Comparison of ENCODE assay signal across 17 cellular contexts in genomic region chr1:16061255-16061654, GRCh38. TPM values are rescaled to one million over a fixed set of nuclear protein-coding genes. Genes with fewer than 3 reads are reported as not detected.
"Had no signal": no experiment of that assay in that cellular context is flagged by ENCODE, and none has a peak within 500 bp of the region (broad histone marks: within the 10 kb centered on the region; RNA-seq: fewer than 3 reads in every experiment).

No MANE protein-coding gene starts in this region.

- ATAC-seq: activated CD4-positive, CD25-positive, alpha-beta regulatory T cell treated with anti-CD3 and anti-CD28 coated beads, Interleukin-2, amount 50 U/mL, for 24 hours; activated CD8-positive, alpha-beta T cell treated with anti-CD3 and anti-CD28 coated beads for 36 hours; K562; SK-N-SH treated with all-trans-retinoic acid at 6 μM for 48 hours had no signal

- DNase-seq: activated CD4-positive, alpha-beta T cell treated with anti-CD3 and anti-CD28 coated beads for 4 hours; activated CD8-positive, alpha-beta memory T cell treated with anti-CD3 and anti-CD28 coated beads, Interleukin-2, amount 50 U/mL, for 4 hours; activated CD8-positive, alpha-beta T cell treated with anti-CD3 and anti-CD28 coated beads for 36 hours; activated effector memory CD4-positive, alpha-beta T cell treated with Interleukin-2 at 50 U/mL for 16 hours; activated naive CD4-positive, alpha-beta T cell; activated T-cell treated with anti-CD3 and anti-CD28 coated beads, Interleukin-2, amount 50 U/mL, for 1 hour; aorta; Kasumi-1; NCI-H146; NCI-H187 treated with DMSO at 0.1 percent for 48 hours; NCI-H2081 treated with DMSO at 0.1 percent for 48 hours; SHP77 had no signal

- H3K27ac ChIP-seq: breast epithelium, SJSA1 had no signal

- H3K36me3 ChIP-seq: breast epithelium, SJSA1 had no signal

- H3K4me1 ChIP-seq: breast epithelium, SJSA1 had no signal

- H3K4me3 ChIP-seq: breast epithelium, K562, SJSA1 had no signal

- H3K27me3 ChIP-seq: breast epithelium, SJSA1 had no signal

- H3K9me3 ChIP-seq: breast epithelium, SJSA1 had no signal

RNA-seq across cellular contexts. Expression of gene SRARP, which starts 57.2 kb away (rescaled TPM):
- polyA plus RNA-seq: aorta, K562 had no signal
